ENCODE assay signal across 11 cellular contexts in genomic region chr10:6507311-6507710, GRCh38.
A peak's percentile ranks its signal among the peaks of the same experiment; 100 is the strongest.
DNase-seq lines count a peak whose midpoint lies in the region; ATAC-seq lines count a peak whose summit lies in the region.
"Had no signal": no experiment of that assay in that cellular context is flagged by ENCODE, and none has a peak within 500 bp of the region (broad histone marks: within the 10 kb centered on the region; RNA-seq: fewer than 3 reads in every experiment).

No MANE protein-coding gene starts in this region.

- ATAC-seq in GM18499 (IDR thresholded peaks at IDR 0.05; ENCODE audit: insufficient read depth, unreplicated experiment) (peak; percentile 81), GM19463 (IDR thresholded peaks at IDR 0.05; ENCODE audit: unreplicated experiment) (peak; percentile 96), HG03378 (IDR thresholded peaks at IDR 0.05; ENCODE audit: unreplicated experiment) (peak; percentile 97)
- ATAC-seq: mucosa of descending colon had no signal

- DNase-seq in hippocampal formation (lab: John Stamatoyannopoulos, UW): peak; percentile 38 to 60
- DNase-seq in SW 1271 (lab: John Stamatoyannopoulos, UW): no peak
- DNase-seq in DMS53 treated with DMSO at 0.1 percent for 48 hours (lab: John Stamatoyannopoulos, UW; ENCODE audit: unreplicated experiment): no peak
- no peak for DNase-seq in iPS-NIHi7 (ENCODE audit: extremely low spot score)
- DNase-seq in activated CD8-positive, alpha-beta memory T cell treated with anti-CD3 and anti-CD28 coated beads, Interleukin-2, amount 50 U/mL, for 4 hours: no peak
- DNase-seq: DMS79 treated with DMSO at 0.1 percent for 48 hours, mucosa of descending colon, NCI-H1092 treated with DMSO at 0.1 percent for 48 hours had no signal

Comparison
In these comparisons a context has a peak if more than half of its experiments do, and no peak if none do; other contexts are left out.
1. DNase-seq: peak in hippocampal formation (2 of 2); none in SW 1271 (0 of 2), DMS53 treated with DMSO at 0.1 percent for 48 hours (single experiment), iPS-NIHi7 (single experiment) and activated CD8-positive, alpha-beta memory T cell treated with anti-CD3 and anti-CD28 coated beads, Interleukin-2, amount 50 U/mL, for 4 hours (single experiment).
2. Peak in every context shown above with its lines, with median percentiles within 50 percentile points of each other: ATAC-seq.